In genomic region chr1:67948155-67949075, GRCh38 we compare ENCODE assay signal across 13 cellular contexts.
A peak's percentile ranks its signal among the peaks of the same experiment; 100 is the strongest.
DNase-seq lines count a peak whose midpoint lies in the region; ATAC-seq and TF ChIP-seq lines count a peak whose summit lies in the region.
"Had no signal": no experiment of that assay in that cellular context is flagged by ENCODE, and none has a peak within 500 bp of the region (broad histone marks: within the 10 kb centered on the region; RNA-seq: fewer than 3 reads in every experiment).

No MANE protein-coding gene starts in this region.

- H3K36me3 ChIP-seq in BJ (ENCODE audit: control insufficient read depth, insufficient read depth, low read length) (no peaks in the 10 kb centered on the region), neural progenitor cell (no peaks in the 10 kb centered on the region)

- ATAC-seq in GM19351 (IDR thresholded peaks at IDR 0.05; ENCODE audit: unreplicated experiment) = no peak
- ATAC-seq: HCT116 had no signal

- no peaks in the 10 kb centered on the region for H3F3A ChIP-seq in neural progenitor cell (ENCODE audit: low read depth)

- H3K27me3 ChIP-seq in BJ (ENCODE audit: control insufficient read depth, insufficient read depth, low read length) (no peaks in the 10 kb centered on the region), neural progenitor cell (no peaks in the 10 kb centered on the region)

- H3K4me3 ChIP-seq in BJ (ENCODE audit: low read depth, low read length) = no peak overlapping the region
- no peak overlapping the region for H3K4me3 ChIP-seq in epithelial cell of proximal tubule (ENCODE audit: low read depth, low read length)
- no peak overlapping the region for H3K4me3 ChIP-seq in neural progenitor cell

- H3K4me3 Mint-ChIP-seq in neural progenitor cell = no peak overlapping the region
- H3K4me3 Mint-ChIP-seq: activated naive CD4-positive, alpha-beta T cell treated with anti-CD3 and anti-CD28 coated beads, Interleukin-2, amount 10 ng/mL, durations not matched to agents 7 days and 5 days had no signal

- DNase-seq in BJ (ENCODE audit: low read depth) = peak; percentile 55
- peak; percentile 37 for DNase-seq in NCI-H226
- DNase-seq in epithelial cell of proximal tubule (ENCODE audit: low read depth) = peak; percentile 88
- DNase-seq in neural progenitor cell (ENCODE audit: low spot score) = no peak
- DNase-seq in SHP77 (lab: John Stamatoyannopoulos, UW) = no peak
- DNase-seq in stimulated activated CD4-positive, alpha-beta T cell treated with anti-CD3 and anti-CD28 coated beads, Interleukin-1b, Interleukin-23, amount 100 ng/mL, for 48 hours = no peak
- no peak for DNase-seq in cerebellar cortex (ENCODE audit: low spot score)
- DNase-seq: activated naive CD4-positive, alpha-beta T cell treated with anti-CD3 and anti-CD28 coated beads, Interleukin-2, amount 10 ng/mL, durations not matched to agents 7 days and 5 days; Karpas-422; NCI-H526 treated with DMSO at 0.1 percent for 48 hours; T1000 had no signal

- TF ChIP-seq CTCF in BJ (IDR thresholded peaks at IDR 0.05; ENCODE audit: insufficient read depth, low read depth, low read length) (no peak), epithelial cell of proximal tubule (conservative IDR thresholded peaks at IDR 0.05; ENCODE audit: low read depth, low read length) (no peak), neural progenitor cell (IDR thresholded peaks at IDR 0.05) (no peak)

- no peaks in the 10 kb centered on the region for H4K20me1 ChIP-seq in neural progenitor cell (ENCODE audit: low read depth)

- H3K4me1 Mint-ChIP-seq in neural progenitor cell = no peaks in the 10 kb centered on the region
- H3K4me1 Mint-ChIP-seq: activated naive CD4-positive, alpha-beta T cell treated with anti-CD3 and anti-CD28 coated beads, Interleukin-2, amount 10 ng/mL, durations not matched to agents 7 days and 5 days had no signal

- H3K9ac ChIP-seq in neural progenitor cell = no peak overlapping the region

- peaks cover 5% of the 10 kb centered on the region for H3K27me3 Mint-ChIP-seq in neural progenitor cell (ENCODE audit: insufficient read depth, low read depth)
- H3K27me3 Mint-ChIP-seq: activated naive CD4-positive, alpha-beta T cell treated with anti-CD3 and anti-CD28 coated beads, Interleukin-2, amount 10 ng/mL, durations not matched to agents 7 days and 5 days had no signal

- CTCF ChIA-PET in BJ (lab: Yijun Ruan, JAX) = interaction anchor here (0.7 to 1.2 kb wide), 4 partner anchors 9 to 94 kb away, joined by 3 read pairs; no protein-coding TSS in a partner anchor

- no peak overlapping the region for H3K27ac Mint-ChIP-seq in neural progenitor cell
- H3K27ac Mint-ChIP-seq: activated naive CD4-positive, alpha-beta T cell treated with anti-CD3 and anti-CD28 coated beads, Interleukin-2, amount 10 ng/mL, durations not matched to agents 7 days and 5 days had no signal

- H3K9me3 ChIP-seq in neural progenitor cell (ENCODE audit: low read depth) = no peaks in the 10 kb centered on the region

- H3K4me1 ChIP-seq in neural progenitor cell = peaks cover 22% of the 10 kb centered on the region

- no peaks in the 10 kb centered on the region for H3K79me2 ChIP-seq in neural progenitor cell (ENCODE audit: low read depth)

- H3K4me2 ChIP-seq in neural progenitor cell = peak overlapping the region; percentile 52

- H3K27ac ChIP-seq in neural progenitor cell = peak overlapping the region; percentile 71

- H3K36me3 Mint-ChIP-seq in neural progenitor cell = no peaks in the 10 kb centered on the region
- H3K36me3 Mint-ChIP-seq: activated naive CD4-positive, alpha-beta T cell treated with anti-CD3 and anti-CD28 coated beads, Interleukin-2, amount 10 ng/mL, durations not matched to agents 7 days and 5 days had no signal

- H2AFZ ChIP-seq in neural progenitor cell (replicated peaks) = peak overlapping the region; percentile 0

- H3K9me3 Mint-ChIP-seq in neural progenitor cell = peaks cover 5% of the 10 kb centered on the region
- H3K9me3 Mint-ChIP-seq: activated naive CD4-positive, alpha-beta T cell treated with anti-CD3 and anti-CD28 coated beads, Interleukin-2, amount 10 ng/mL, durations not matched to agents 7 days and 5 days had no signal

- POLR2A ChIA-PET in BJ (lab: Charles Lee) = interaction anchor here (0.8 kb wide), 1 partner anchor 9 kb away, joined by 4 read pairs; no protein-coding TSS in a partner anchor

Comparison
In these comparisons a context has a peak if more than half of its experiments do, and no peak if none do; other contexts are left out.
1. DNase-seq: peak in BJ (single experiment), NCI-H226 (single experiment) and epithelial cell of proximal tubule (single experiment); none in neural progenitor cell (single experiment), SHP77 (0 of 2), stimulated activated CD4-positive, alpha-beta T cell treated with anti-CD3 and anti-CD28 coated beads, Interleukin-1b, Interleukin-23, amount 100 ng/mL, for 48 hours (single experiment) and cerebellar cortex (single experiment).